ENCODE assay signal across 13 cellular contexts in the genomic region with DNA sequence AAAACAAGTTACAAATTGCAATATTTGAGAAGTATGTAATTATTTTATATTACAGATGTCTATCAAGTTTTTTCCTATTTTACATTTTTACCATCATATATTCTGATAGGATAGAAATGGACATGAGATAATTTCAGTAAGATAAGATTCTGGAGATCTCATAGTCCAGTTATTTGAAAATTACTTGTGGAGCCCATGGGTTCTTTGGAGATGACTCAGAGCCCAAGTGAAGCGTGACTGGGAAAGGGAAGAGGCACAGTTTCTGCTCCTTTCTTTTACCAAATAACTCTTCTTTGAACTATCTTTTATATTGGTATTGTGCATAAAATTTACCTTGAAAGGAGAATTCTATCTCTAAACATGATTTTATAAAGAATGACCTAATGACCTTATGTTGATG. TPM values are rescaled to one million over a fixed set of nuclear protein-coding genes. Genes with fewer than 3 reads are reported as not detected.
DNase-seq lines count a peak whose midpoint lies in the region; ATAC-seq and TF ChIP-seq lines count a peak whose summit lies in the region.
"Had no signal": no experiment of that assay in that cellular context is flagged by ENCODE, and none has a peak within 500 bp of the region (broad histone marks: within the 10 kb centered on the region; RNA-seq: fewer than 3 reads in every experiment).

No MANE protein-coding gene starts in this region.

- ATAC-seq in gastrocnemius medialis (no peak), GM21381 (IDR thresholded peaks at IDR 0.05; ENCODE audit: unreplicated experiment) (no peak), T-cell (replicated peaks in 1 of 4) (no peak)
- no peak for ATAC-seq in activated CD4-positive, CD25-positive, alpha-beta regulatory T cell treated with anti-CD3 and anti-CD28 coated beads, Interleukin-2, amount 50 U/mL, for 24 hours

- no peak overlapping the region for H3K27ac Mint-ChIP-seq in T-cell

- H3K9me3 Mint-ChIP-seq in T-cell = peaks cover 0 to 3% (median 0%) of the 10 kb centered on the region in 3 donors

- no peaks in the 10 kb centered on the region for H4K20me1 ChIP-seq in fibroblast of lung (ENCODE audit: control insufficient read depth, extremely low read depth, insufficient read depth, low read length)

- H2AFZ ChIP-seq in fibroblast of lung (ENCODE audit: low read length) = no peak overlapping the region

- H3K36me3 Mint-ChIP-seq in T-cell = no peaks in the 10 kb centered on the region

- no peak for TF ChIP-seq POLR2A in gastrocnemius medialis (IDR thresholded peaks at IDR 0.05)

- H3K4me2 ChIP-seq in fibroblast of lung (ENCODE audit: extremely low read depth, insufficient read depth, low read length) = peak overlapping the region; percentile 52

- POLR2A ChIA-PET in T-cell (lab: Charles Lee) = no interaction called here

- no peak overlapping the region for H3K4me3 Mint-ChIP-seq in T-cell

- H3K27me3 ChIP-seq in fibroblast of lung (ENCODE audit: control insufficient read depth, insufficient read depth, low read length) (no peaks in the 10 kb centered on the region), gastrocnemius medialis (no peaks in the 10 kb centered on the region)

- DNase-seq in H4 (ENCODE audit: low spot score) (peak; percentile 41), RPMI7951 (ENCODE audit: low read depth) (peak; percentile 67), fibroblast of lung (ENCODE audit: low read depth in 2 of 2) (peak; percentile 66 to 78), gastrocnemius medialis (no peak), cerebellum (ENCODE audit: low spot score) (no peak), T-cell (no peak)
- DNase-seq: effector CD8-positive, alpha-beta T cell; Karpas-422; midbrain; T-helper 2 cell had no signal

- H3K4me1 ChIP-seq in fibroblast of lung (ENCODE audit: control insufficient read depth, extremely low read depth, insufficient read depth, low read length) (peaks cover 17% of the 10 kb centered on the region), gastrocnemius medialis (peaks cover 29 to 44% of the 10 kb centered on the region in 2 donors)

- H3K9me3 ChIP-seq in fibroblast of lung (ENCODE audit: control insufficient read depth, insufficient read depth, low read depth, low read length) (no peaks in the 10 kb centered on the region), gastrocnemius medialis (no peaks in the 10 kb centered on the region)
- H3K9me3 ChIP-seq: thoracic aorta had no signal

- TF ChIP-seq CTCF in fibroblast of lung (conservative IDR thresholded peaks at IDR 0.05 in 1 of 2, IDR thresholded peaks at IDR 0.05 in 1 of 2; ENCODE audit: low read depth in 1 of 2, low read length in 2 of 2) (no peak), gastrocnemius medialis (IDR thresholded peaks at IDR 0.05 in 4 of 5, conservative IDR thresholded peaks at IDR 0.05 in 1 of 5) (no peak)

- H3K4me1 Mint-ChIP-seq in T-cell = no peaks in the 10 kb centered on the region

- H3K79me2 ChIP-seq in fibroblast of lung (ENCODE audit: control insufficient read depth, insufficient read depth, low read length) = no peaks in the 10 kb centered on the region

- intact Hi-C loops in gastrocnemius medialis (cut with DNase I; ENCODE audit: low total_unique reads) = loop anchor here (5.0 to 10.0 kb wide), 2 partner anchors 59 to 274 kb away; partner anchors contain the start of gene SEMA3C

- peak overlapping the region; percentile 49 for H3K27ac ChIP-seq in fibroblast of lung (ENCODE audit: insufficient read depth, low read length)
- peak overlapping the region; percentile 82 to 92 (median 86) for H3K27ac ChIP-seq in gastrocnemius medialis
- H3K27ac ChIP-seq: thoracic aorta had no signal

- H3K27me3 Mint-ChIP-seq in T-cell = no peaks in the 10 kb centered on the region

- H3K36me3 ChIP-seq in fibroblast of lung (ENCODE audit: control insufficient read depth, insufficient read depth, low read length) = no peaks in the 10 kb centered on the region
- no peaks in the 10 kb centered on the region for H3K36me3 ChIP-seq in gastrocnemius medialis
- H3K36me3 ChIP-seq: thoracic aorta had no signal

- in situ Hi-C loops in gastrocnemius medialis (cut with MboI; ENCODE audit: low sequenced_read_pairs in 4 of 4) = loop anchor here in 1 of 4 donors (25.0 kb wide), 1 partner anchor 1771 kb away; no protein-coding TSS in a partner anchor

- no peak overlapping the region for H3K4me3 ChIP-seq in fibroblast of lung (replicated peaks in 1 of 4; ENCODE audit: control extremely low read depth in 1 of 4, insufficient read depth in 1 of 4, low read depth in 3 of 4, low read length in 4 of 4)
- peak overlapping the region; percentile 27 to 48 (median 44) for H3K4me3 ChIP-seq in gastrocnemius medialis
- H3K4me3 ChIP-seq: thoracic aorta had no signal

- CTCF ChIA-PET in T-cell (lab: Charles Lee) = no interaction called here

- no peak overlapping the region for H3K9ac ChIP-seq in fibroblast of lung (ENCODE audit: insufficient read depth, low read length)

RNA-seq across cellular contexts. Expression of gene CD36, which starts 2.4 kb away (rescaled TPM):
- total RNA-seq in H4 (2014; rRNA removed; shearing (Covaris generic)) = 1.2 and 5.2 TPM in 2 replicates
- total RNA-seq in RPMI7951 (2014; rRNA removed; shearing (Covaris generic)) = 6.5 and 11.4 TPM in 2 replicates
- total RNA-seq in fibroblast of lung (41.0 and 93.5 TPM in 2 replicates), gastrocnemius medialis (100 to 1,000 TPM; 210 to 375 (median 311) TPM), cerebellum (32.1 TPM), T-cell (under 1 TPM in 4 of 5 donors, not detected in 1; 0.32 to 0.70 (median 0.42) TPM)
- 7.5 and 102 TPM in 2 replicates for polyA plus RNA-seq in fibroblast of lung
- 3.3 and 51.4 TPM in 2 replicates for polyA plus RNA-seq in fibroblast of lung (2012)
- polyA minus RNA-seq in fibroblast of lung (ENCODE audit: low replicate concordance) = 0.59 and 11.0 TPM in 2 replicates

Comparison
In these comparisons a context has a peak if more than half of its experiments do, and no peak if none do; other contexts are left out.
1. DNase-seq: peak in H4 (single experiment), RPMI7951 (single experiment) and fibroblast of lung (2 of 2); none in gastrocnemius medialis (0 of 2), cerebellum (single experiment) and T-cell (0 of 34).
2. H3K4me3 ChIP-seq: peak in gastrocnemius medialis (4 of 4); none in fibroblast of lung (0 of 4).